Comparison of ENCODE assay signal across 1 cellular context in the genomic region with DNA sequence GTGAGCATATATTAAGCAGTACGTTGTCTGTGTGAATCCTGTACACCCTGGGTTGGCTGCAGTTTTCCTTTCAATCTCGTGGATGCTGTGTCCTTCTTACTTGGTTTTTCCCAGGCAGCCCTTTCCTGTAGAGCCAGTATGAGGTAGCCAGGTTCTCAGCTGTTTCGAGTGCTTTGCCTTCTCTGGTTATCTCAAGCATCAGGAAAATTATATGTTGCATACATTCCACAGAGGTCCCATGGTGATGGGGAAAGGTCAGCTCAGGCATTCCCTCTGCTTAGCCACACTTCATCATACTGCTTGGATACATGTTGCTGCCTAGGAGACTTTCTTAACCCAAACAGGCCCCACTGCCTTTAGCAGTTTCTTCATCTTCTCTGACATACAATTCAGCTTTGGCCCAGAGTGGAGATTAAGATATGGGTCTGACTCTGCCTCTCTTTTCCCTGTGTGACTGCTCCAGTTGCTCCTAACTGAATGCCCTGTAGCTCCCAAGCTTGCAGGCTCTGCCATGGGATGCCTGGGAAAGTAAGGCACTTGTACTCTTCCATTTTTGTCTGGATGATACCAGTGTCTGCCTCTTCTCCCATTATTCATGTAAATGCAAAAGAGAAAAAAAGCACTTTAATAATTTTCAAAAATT.
TF ChIP-seq lines count a peak whose summit lies in the region.

No MANE protein-coding gene starts in this region.

TF ChIP-seq in SK-N-SH, 30 proteins besides CTCF, POLR2A, EP300 and RAD21 (continued from another document):
- TF ChIP-seq, protein P1, sequence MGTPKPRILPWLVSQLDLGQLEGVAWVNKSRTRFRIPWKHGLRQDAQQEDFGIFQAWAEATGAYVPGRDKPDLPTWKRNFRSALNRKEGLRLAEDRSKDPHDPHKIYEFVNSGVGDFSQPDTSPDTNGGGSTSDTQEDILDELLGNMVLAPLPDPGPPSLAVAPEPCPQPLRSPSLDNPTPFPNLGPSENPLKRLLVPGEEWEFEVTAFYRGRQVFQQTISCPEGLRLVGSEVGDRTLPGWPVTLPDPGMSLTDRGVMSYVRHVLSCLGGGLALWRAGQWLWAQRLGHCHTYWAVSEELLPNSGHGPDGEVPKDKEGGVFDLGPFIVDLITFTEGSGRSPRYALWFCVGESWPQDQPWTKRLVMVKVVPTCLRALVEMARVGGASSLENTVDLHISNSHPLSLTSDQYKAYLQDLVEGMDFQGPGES (IDR thresholded peaks at IDR 0.05; ENCODE audit: low read depth, low read length): no peak
- no peak for TF ChIP-seq USF1 (IDR thresholded peaks at IDR 0.05; ENCODE audit: borderline replicate concordance, low read depth)
